In genomic region chr17:68437979-68438877, GRCh38 we compare ENCODE assay signal across 8 cellular contexts. TPM values are rescaled to one million over a fixed set of nuclear protein-coding genes. Genes with fewer than 3 reads are reported as not detected.
DNase-seq lines count a peak whose midpoint lies in the region; ATAC-seq and TF ChIP-seq lines count a peak whose summit lies in the region.

No MANE protein-coding gene starts in this region.

- TF ChIP-seq CTCF in hepatocyte (IDR thresholded peaks at IDR 0.05; ENCODE audit: poor library complexity) = no peak

- H3K4me3 ChIP-seq in hepatocyte = no peak overlapping the region

- no peak overlapping the region for H2AFZ ChIP-seq in hepatocyte

- H3K9me2 ChIP-seq in hepatocyte (replicated peaks; ENCODE audit: insufficient read depth) = no peaks in the 10 kb centered on the region

- no peaks in the 10 kb centered on the region for H3K9me3 ChIP-seq in KOPT-K1 (ENCODE audit: insufficient read depth, low read length, poor library complexity, severe bottlenecking)
- H3K9me3 ChIP-seq in hepatocyte (ENCODE audit: low read depth) = no peaks in the 10 kb centered on the region

- no peaks in the 10 kb centered on the region for H4K20me1 ChIP-seq in hepatocyte (ENCODE audit: insufficient read depth, poor library complexity, severe bottlenecking)

- H3K4me3 Mint-ChIP-seq in activated T-helper 17 cell treated with anti-CD3 and anti-CD28 coated beads, Interleukin-2, amount 50 U/mL, for 72 hours = peak overlapping the region; percentile 67

- H3K36me3 ChIP-seq in KOPT-K1 (ENCODE audit: insufficient read depth, low read length) (no peaks in the 10 kb centered on the region), hepatocyte (replicated peaks; ENCODE audit: insufficient read depth, low read depth) (no peaks in the 10 kb centered on the region)

- H3K27me3 Mint-ChIP-seq in activated T-helper 17 cell treated with anti-CD3 and anti-CD28 coated beads, Interleukin-2, amount 50 U/mL, for 72 hours = no peaks in the 10 kb centered on the region

- 66% methylated on average over 16 of the region's 16 CpGs for WGBS in hepatocyte (ENCODE audit: low lambda C conversion rate, missing lambda C conversion rate)

- peak overlapping the region; percentile 52 for H3K4me2 ChIP-seq in hepatocyte

- H3K4me1 ChIP-seq in hepatocyte (ENCODE audit: insufficient read depth) = peaks cover 21% of the 10 kb centered on the region

- H3K27ac ChIP-seq in KOPT-K1 (ENCODE audit: low read depth, low read length, poor library complexity, severe bottlenecking) (peak overlapping the region; percentile 75), hepatocyte (peak overlapping the region; percentile 90)

- H3K27me3 ChIP-seq in hepatocyte = no peaks in the 10 kb centered on the region

- peak; percentile 54 for DNase-seq in GDM1 (lab: John Stamatoyannopoulos, UW)
- DNase-seq in hepatocyte (ENCODE audit: low spot score) = peak; percentile 63
- peak; percentile 15 for DNase-seq in superior temporal gyrus (ENCODE audit: extremely low spot score)
- DNase-seq in NCI-H146 treated with DMSO at 0.1 percent for 48 hours (lab: John Stamatoyannopoulos, UW; ENCODE audit: unreplicated experiment) = no peak

- H3K9me3 Mint-ChIP-seq in activated T-helper 17 cell treated with anti-CD3 and anti-CD28 coated beads, Interleukin-2, amount 50 U/mL, for 72 hours = no peaks in the 10 kb centered on the region

- peak; percentile 59 for ATAC-seq in GM21528 (IDR thresholded peaks at IDR 0.05; ENCODE audit: low FRiP score, unreplicated experiment)
- peak; percentile 82 for ATAC-seq in activated T-helper 17 cell treated with anti-CD3 and anti-CD28 coated beads, Interleukin-2, amount 50 U/mL, for 72 hours (replicated peaks)
- no peak for ATAC-seq in SK-N-SH treated with all-trans-retinoic acid at 6 μM for 48 hours

- H3K36me3 Mint-ChIP-seq in activated T-helper 17 cell treated with anti-CD3 and anti-CD28 coated beads, Interleukin-2, amount 50 U/mL, for 72 hours (ENCODE audit: low read depth) = peaks cover 11% of the 10 kb centered on the region

- H3K4me1 Mint-ChIP-seq in activated T-helper 17 cell treated with anti-CD3 and anti-CD28 coated beads, Interleukin-2, amount 50 U/mL, for 72 hours = peaks cover 29% of the 10 kb centered on the region

- no peaks in the 10 kb centered on the region for H3K79me2 ChIP-seq in hepatocyte

- H3K27ac Mint-ChIP-seq in activated T-helper 17 cell treated with anti-CD3 and anti-CD28 coated beads, Interleukin-2, amount 50 U/mL, for 72 hours = peak overlapping the region; percentile 93

TF ChIP-seq in SK-N-SH treated with all-trans-retinoic acid at 6 μM for 48 hours, 23 proteins besides CTCF, POLR2A, EP300 and RAD21:
- TF ChIP-seq ZFP30 (CRISPR knock-in tag; IDR thresholded peaks at IDR 0.05) (no peak), CSRNP3 (CRISPR knock-in tag; IDR thresholded peaks at IDR 0.05) (no peak), OSR1 (CRISPR knock-in tag; IDR thresholded peaks at IDR 0.05) (no peak), ARNTL (CRISPR knock-in tag; IDR thresholded peaks at IDR 0.05; ENCODE audit: borderline replicate concordance, low read depth) (no peak), POU6F1 (CRISPR knock-in tag; IDR thresholded peaks at IDR 0.05; ENCODE audit: borderline replicate concordance, low read depth) (no peak), ZNF565 (CRISPR knock-in tag; conservative IDR thresholded peaks at IDR 0.05; ENCODE audit: low read depth) (no peak), ISL1 (CRISPR knock-in tag; IDR thresholded peaks at IDR 0.05) (no peak), CSDC2 (CRISPR knock-in tag; IDR thresholded peaks at IDR 0.05) (no peak), ZNF70 (CRISPR knock-in tag; IDR thresholded peaks at IDR 0.05) (no peak), PPARA (CRISPR knock-in tag; IDR thresholded peaks at IDR 0.05; ENCODE audit: borderline replicate concordance) (no peak), PATZ1 (CRISPR knock-in tag; IDR thresholded peaks at IDR 0.05; ENCODE audit: borderline replicate concordance) (no peak), TCF4 (CRISPR knock-in tag; IDR thresholded peaks at IDR 0.05; ENCODE audit: borderline replicate concordance) (no peak), ESRRG (CRISPR knock-in tag; IDR thresholded peaks at IDR 0.05) (no peak)

RNA-seq across cellular contexts. Expression of gene WIPI1, which starts 19.1 kb away (rescaled TPM):
- 10 to 100 TPM in 1 of 2 donors, 1 to 10 TPM in 1; 8.6 to 25.6 TPM for total RNA-seq in activated T-helper 17 cell treated with anti-CD3 and anti-CD28 coated beads, Interleukin-2, amount 50 U/mL, for 72 hours
- 67.4 and 84.0 TPM in 2 replicates for total RNA-seq in hepatocyte
- 79.6 and 91.3 TPM in 2 replicates for polyA plus RNA-seq in hepatocyte
